In genomic region chr9:92512622-92513021, GRCh38 we compare ENCODE assay signal across 20 cellular contexts. TPM values are rescaled to one million over a fixed set of nuclear protein-coding genes. Genes with fewer than 3 reads are reported as not detected.
"Had no signal": no experiment of that assay in that cellular context is flagged by ENCODE, and none has a peak within 500 bp of the region (broad histone marks: within the 10 kb centered on the region; RNA-seq: fewer than 3 reads in every experiment).

No MANE protein-coding gene starts in this region.

- H3K4me2 ChIP-seq: neural progenitor cell, SK-N-SH had no signal

- H3K4me1 Mint-ChIP-seq: activated CD4-positive, alpha-beta memory T cell treated with anti-CD3 and anti-CD28 coated beads, Interleukin-2, amount 10 ng/mL, durations not matched to agents 7 days and 5 days had no signal

- H3K9me3 Mint-ChIP-seq: activated CD4-positive, alpha-beta memory T cell treated with anti-CD3 and anti-CD28 coated beads, Interleukin-2, amount 10 ng/mL, durations not matched to agents 7 days and 5 days; naive B cell; neural progenitor cell; stimulated activated naive CD8-positive, alpha-beta T cell treated with anti-CD3 and anti-CD28 coated beads, Interleukin-15, Interleukin-2, amounts not matched to agents 100 ng/mL and 50 ng/mL, for 24 hours had no signal

- H3K36me3 Mint-ChIP-seq: activated naive CD8-positive, alpha-beta T cell; naive B cell; neural progenitor cell had no signal

- H2AFZ ChIP-seq: neural progenitor cell had no signal

- H3K36me3 ChIP-seq: esophagus muscularis mucosa, neural progenitor cell, pancreas, WERI-Rb-1 had no signal

- H3K27me3 ChIP-seq: esophagus muscularis mucosa, neural progenitor cell, pancreas, upper lobe of right lung had no signal

- DNase-seq: activated CD4-positive, alpha-beta memory T cell treated with anti-CD3 and anti-CD28 coated beads, Interleukin-2, amount 10 ng/mL, durations not matched to agents 7 days and 5 days; activated CD4-positive, alpha-beta T cell treated with anti-CD3 and anti-CD28 coated beads for 4 hours; activated gamma-delta T cell; activated T-cell treated with anti-CD3 and anti-CD28 coated beads, Interleukin-2, amount 50 U/mL, for 48 hours; aorta; cortex of kidney; effector CD4-positive, alpha-beta T cell; midbrain; naive B cell; pancreas; Right ventricle myocardium superior; SK-N-SH; stimulated activated CD4-positive, alpha-beta T cell treated with anti-CD3 and anti-CD28 coated beads, Interleukin-4, amount 100 ng/mL, for 1 hour; T-helper 1 cell; upper lobe of right lung; WERI-Rb-1 had no signal

- H3K9ac ChIP-seq: neural progenitor cell, SK-N-SH had no signal

- H3K4me3 ChIP-seq: esophagus muscularis mucosa, neural progenitor cell, pancreas, upper lobe of right lung had no signal

- H3K27me3 Mint-ChIP-seq: activated CD4-positive, alpha-beta memory T cell treated with anti-CD3 and anti-CD28 coated beads, Interleukin-2, amount 10 ng/mL, durations not matched to agents 7 days and 5 days; activated naive CD8-positive, alpha-beta T cell; naive B cell; stimulated activated naive CD8-positive, alpha-beta T cell treated with anti-CD3 and anti-CD28 coated beads, Interleukin-15, Interleukin-2, amounts not matched to agents 100 ng/mL and 50 ng/mL, for 24 hours had no signal

- H3K27ac ChIP-seq: esophagus muscularis mucosa, neural progenitor cell, pancreas, upper lobe of right lung, WERI-Rb-1 had no signal

- ATAC-seq: pancreas, upper lobe of right lung had no signal

- H3K27ac Mint-ChIP-seq: activated CD4-positive, alpha-beta memory T cell treated with anti-CD3 and anti-CD28 coated beads, Interleukin-2, amount 10 ng/mL, durations not matched to agents 7 days and 5 days; activated naive CD8-positive, alpha-beta T cell; neural progenitor cell; stimulated activated naive CD8-positive, alpha-beta T cell treated with anti-CD3 and anti-CD28 coated beads, Interleukin-15, Interleukin-2, amounts not matched to agents 100 ng/mL and 50 ng/mL, for 24 hours had no signal

- H3K4me3 Mint-ChIP-seq: activated CD4-positive, alpha-beta memory T cell treated with anti-CD3 and anti-CD28 coated beads, Interleukin-2, amount 10 ng/mL, durations not matched to agents 7 days and 5 days; activated naive CD8-positive, alpha-beta T cell; neural progenitor cell; stimulated activated naive CD8-positive, alpha-beta T cell treated with anti-CD3 and anti-CD28 coated beads, Interleukin-15, Interleukin-2, amounts not matched to agents 100 ng/mL and 50 ng/mL, for 24 hours had no signal

- H3K9me3 ChIP-seq: esophagus muscularis mucosa, pancreas, SK-N-SH, upper lobe of right lung had no signal

RNA-seq across cellular contexts. Expression of gene ECM2, which starts 23.2 kb away (rescaled TPM):
- total RNA-seq: activated CD4-positive, alpha-beta memory T cell treated with anti-CD3 and anti-CD28 coated beads, Interleukin-2, amount 10 ng/mL, durations not matched to agents 7 days and 5 days had no signal

RNA-seq across cellular contexts. Expression of gene ASPN, which starts 30.3 kb away (rescaled TPM):
- total RNA-seq: activated CD4-positive, alpha-beta memory T cell treated with anti-CD3 and anti-CD28 coated beads, Interleukin-2, amount 10 ng/mL, durations not matched to agents 7 days and 5 days had no signal
